29 cellular contexts compared by ENCODE assay signal in the genomic region with DNA sequence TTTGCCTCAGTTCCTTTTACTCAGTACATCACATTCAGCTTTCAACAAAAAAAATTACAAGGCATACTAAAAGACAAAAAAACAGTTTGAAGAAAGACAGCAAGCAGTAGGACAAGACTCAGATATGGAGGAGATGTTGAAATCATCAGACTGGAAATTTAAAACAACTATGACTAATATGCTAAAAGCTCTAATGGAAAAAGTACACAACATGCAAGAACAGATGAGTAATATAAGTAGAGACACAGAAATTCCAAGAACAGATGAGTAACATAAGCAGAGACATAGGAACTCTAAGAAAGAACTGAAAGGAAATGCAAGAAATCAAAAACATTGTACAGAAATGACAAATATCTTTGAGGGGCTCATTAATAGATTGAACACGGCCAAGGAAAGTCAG.
DNase-seq lines count a peak whose midpoint lies in the region; ATAC-seq and TF ChIP-seq lines count a peak whose summit lies in the region.
"Had no signal": no experiment of that assay in that cellular context is flagged by ENCODE, and none has a peak within 500 bp of the region (broad histone marks: within the 10 kb centered on the region; RNA-seq: fewer than 3 reads in every experiment).

No MANE protein-coding gene starts in this region.

- CTCF ChIA-PET in mammary epithelial cell (lab: Charles Lee; ENCODE audit: low non-redundant PET), result no interaction called here

- H3K36me3 ChIP-seq in mammary epithelial cell (ENCODE audit: insufficient read depth, low read length) (no peaks in the 10 kb centered on the region), smooth muscle cell (ENCODE audit: low read depth) (no peaks in the 10 kb centered on the region)
- H3K36me3 ChIP-seq: cardiac muscle cell, Peyer's patch, SJSA1 had no signal

- H3F3A ChIP-seq in smooth muscle cell (ENCODE audit: low read depth), result peaks cover 8% of the 10 kb centered on the region

- H3K79me2 ChIP-seq in mammary epithelial cell (ENCODE audit: insufficient read depth, low read length), result no peaks in the 10 kb centered on the region
- no peaks in the 10 kb centered on the region for H3K79me2 ChIP-seq in smooth muscle cell (ENCODE audit: low read depth)
- H3K79me2 ChIP-seq: hepatocyte, parathyroid adenoma had no signal

- BruUV-seq in mammary epithelial cell (replicated peaks; lab: Mats Ljungman, UMichigan), result no TSS peak

- no peaks in the 10 kb centered on the region for H3K27me3 Mint-ChIP-seq in activated naive CD4-positive, alpha-beta T cell treated with anti-CD3 and anti-CD28 coated beads, Interleukin-2, amount 50 U/mL, for 24 hours

- no peak overlapping the region for H2AFZ ChIP-seq in mammary epithelial cell (ENCODE audit: low read depth, low read length)
- H2AFZ ChIP-seq in smooth muscle cell (ENCODE audit: low read depth), result no peak overlapping the region
- H2AFZ ChIP-seq: hepatocyte, parathyroid adenoma had no signal

- H3K36me3 Mint-ChIP-seq in activated naive CD4-positive, alpha-beta T cell treated with anti-CD3 and anti-CD28 coated beads, Interleukin-2, amount 50 U/mL, for 24 hours, result no peaks in the 10 kb centered on the region

- no peak for DNase-seq in activated naive CD4-positive, alpha-beta T cell (lab: John Stamatoyannopoulos, UW)
- DNase-seq in mammary epithelial cell, result peak; percentile 75
- DNase-seq in foreskin fibroblast, result peak; percentile 1 to 35
- DNase-seq in smooth muscle cell (lab: John Stamatoyannopoulos, UW; ENCODE audit: unreplicated experiment), result no peak
- DNase-seq in erythroblast (lab: John Stamatoyannopoulos, UW), result no peak
- DNase-seq in CD1c-positive myeloid dendritic cell (ENCODE audit: extremely low spot score), result no peak
- DNase-seq: activated CD4-positive, alpha-beta T cell treated with anti-CD3 and anti-CD28 coated beads for 1 hour; activated CD8-positive, alpha-beta T cell treated with anti-CD3 and anti-CD28 coated beads, Interleukin-2, amount 10 ng/mL, durations not matched to agents 7 days and 5 days; amniotic stem cell; Caco-2; dermis blood vessel endothelial cell; DMS79 treated with DMSO at 0.1 percent for 48 hours; H9; mucosa of descending colon; NCI-H1048; NCI-H187; NCI-H2171 treated with DMSO at 0.1 percent for 48 hours; NCI-H524 treated with DMSO at 0.1 percent for 48 hours; Peyer's patch; stimulated activated CD8-positive, alpha-beta memory T cell treated with anti-CD3 and anti-CD28 coated beads, Interleukin-4, amount 100 ng/mL, for 48 hours had no signal

- 33% methylated on average over 1 of the region's 1 CpG for WGBS in mammary epithelial cell (ENCODE audit: low coverage, missing lambda C conversion rate)
- 74% methylated on average over 1 of the region's 1 CpG for WGBS in smooth muscle cell (ENCODE audit: low lambda C conversion rate)

- dilution Hi-C loops in mammary epithelial cell (cut with HindIII; ENCODE audit: low sequenced_read_pairs), result no loop called here

- H3K9me3 Mint-ChIP-seq in activated naive CD4-positive, alpha-beta T cell treated with anti-CD3 and anti-CD28 coated beads, Interleukin-2, amount 50 U/mL, for 24 hours, result peaks cover 11% of the 10 kb centered on the region

- no peak for ATAC-seq in GM19467 (IDR thresholded peaks at IDR 0.05; ENCODE audit: unreplicated experiment)
- ATAC-seq: activated CD8-positive, alpha-beta T cell treated with anti-CD3 and anti-CD28 coated beads, Interleukin-2, amount 10 ng/mL, durations not matched to agents 7 days and 5 days; sciatic nerve had no signal

- H3K4me3 Mint-ChIP-seq in activated naive CD4-positive, alpha-beta T cell treated with anti-CD3 and anti-CD28 coated beads, Interleukin-2, amount 50 U/mL, for 24 hours, result peak overlapping the region; percentile 6
- H3K4me3 Mint-ChIP-seq: activated CD8-positive, alpha-beta T cell treated with anti-CD3 and anti-CD28 coated beads, Interleukin-2, amount 10 ng/mL, durations not matched to agents 7 days and 5 days; H9; neural crest cell had no signal

- H3K4me2 ChIP-seq in mammary epithelial cell (ENCODE audit: insufficient read depth, low read depth, low read length) (no peak overlapping the region), smooth muscle cell (no peak overlapping the region)
- H3K4me2 ChIP-seq: hepatocyte, KMS-11 had no signal

- H3K4me1 Mint-ChIP-seq in activated naive CD4-positive, alpha-beta T cell treated with anti-CD3 and anti-CD28 coated beads, Interleukin-2, amount 50 U/mL, for 24 hours, result no peaks in the 10 kb centered on the region
- H3K4me1 Mint-ChIP-seq: neural crest cell had no signal

- H3K27me3 ChIP-seq in mammary epithelial cell (ENCODE audit: insufficient read depth, low read length) (no peaks in the 10 kb centered on the region), smooth muscle cell (ENCODE audit: low read depth) (no peaks in the 10 kb centered on the region)
- H3K27me3 ChIP-seq: cardiac muscle cell, hepatocyte, Peyer's patch, SJSA1 had no signal

- intact Hi-C loops in mammary epithelial cell (cut with micrococcal nuclease), result no loop called here

- TF ChIP-seq CTCF in mammary epithelial cell (conservative IDR thresholded peaks at IDR 0.05 in 1 of 2, IDR thresholded peaks at IDR 0.05 in 1 of 2; ENCODE audit: extremely low read depth in 1 of 2, insufficient read depth in 1 of 2, low read depth in 1 of 2, low read length in 2 of 2) (no peak), foreskin fibroblast (IDR thresholded peaks at IDR 0.05; ENCODE audit: low read depth, low read length) (no peak), smooth muscle cell (IDR thresholded peaks at IDR 0.05; ENCODE audit: borderline replicate concordance, insufficient read depth, poor library complexity, severe bottlenecking) (no peak)

- in situ Hi-C loops in mammary epithelial cell (cut with MboI; ENCODE audit: low sequenced_read_pairs in 2 of 2), result no loop called here

- peaks cover 2% of the 10 kb centered on the region for H3K9me3 ChIP-seq in mammary epithelial cell (replicated peaks; ENCODE audit: insufficient read depth, low read length)
- H3K9me3 ChIP-seq in smooth muscle cell (replicated peaks; ENCODE audit: low read depth), result no peaks in the 10 kb centered on the region
- H3K9me3 ChIP-seq: mucosa of descending colon, Peyer's patch, SJSA1 had no signal

- H4K20me1 ChIP-seq in mammary epithelial cell (ENCODE audit: insufficient read depth, low read length) (no peaks in the 10 kb centered on the region), smooth muscle cell (ENCODE audit: low read depth) (no peaks in the 10 kb centered on the region)

- TF ChIP-seq POLR2A in erythroblast (IDR thresholded peaks at IDR 0.05; ENCODE audit: low read length), result no peak

- H3K27ac Mint-ChIP-seq in activated naive CD4-positive, alpha-beta T cell treated with anti-CD3 and anti-CD28 coated beads, Interleukin-2, amount 50 U/mL, for 24 hours, result no peak overlapping the region
- H3K27ac Mint-ChIP-seq: activated CD8-positive, alpha-beta T cell treated with anti-CD3 and anti-CD28 coated beads, Interleukin-2, amount 10 ng/mL, durations not matched to agents 7 days and 5 days; H9 had no signal

- H3K4me3 ChIP-seq in mammary epithelial cell (replicated peaks in 1 of 3; ENCODE audit: insufficient read depth in 1 of 3, low read depth in 2 of 3, low read length in 3 of 3), result no peak overlapping the region
- no peak overlapping the region for H3K4me3 ChIP-seq in foreskin fibroblast (ENCODE audit: low read depth in 1 of 2, low read length in 2 of 2)
- H3K4me3 ChIP-seq in smooth muscle cell, result no peak overlapping the region
- H3K4me3 ChIP-seq: cardiac muscle cell, hepatocyte, mucosa of descending colon, Peyer's patch, SJSA1 had no signal

- H3K9ac ChIP-seq in mammary epithelial cell (ENCODE audit: insufficient read depth, low read length) (no peak overlapping the region), smooth muscle cell (ENCODE audit: low read depth) (no peak overlapping the region)
- H3K9ac ChIP-seq: KMS-11, parathyroid adenoma had no signal

- H3K4me1 ChIP-seq in mammary epithelial cell (ENCODE audit: insufficient read depth, low read length) (no peaks in the 10 kb centered on the region), smooth muscle cell (ENCODE audit: low read depth) (no peaks in the 10 kb centered on the region)
- H3K4me1 ChIP-seq: Caco-2, parathyroid adenoma, Peyer's patch, SJSA1 had no signal

- H3K27ac ChIP-seq in mammary epithelial cell (ENCODE audit: insufficient read depth, low read depth, low read length), result no peak overlapping the region
- peak overlapping the region; percentile 45 for H3K27ac ChIP-seq in smooth muscle cell (ENCODE audit: low read depth)
- H3K27ac ChIP-seq: cardiac muscle cell, hepatocyte, KMS-11, parathyroid adenoma, Peyer's patch, SJSA1 had no signal

Comparison
In these comparisons a context has a peak if more than half of its experiments do, and no peak if none do; other contexts are left out.
1. DNase-seq: peak in mammary epithelial cell (single experiment) and foreskin fibroblast (2 of 2); none in activated naive CD4-positive, alpha-beta T cell (0 of 4), smooth muscle cell (single experiment), erythroblast (0 of 2) and CD1c-positive myeloid dendritic cell (single experiment).